In the genomic region with DNA sequence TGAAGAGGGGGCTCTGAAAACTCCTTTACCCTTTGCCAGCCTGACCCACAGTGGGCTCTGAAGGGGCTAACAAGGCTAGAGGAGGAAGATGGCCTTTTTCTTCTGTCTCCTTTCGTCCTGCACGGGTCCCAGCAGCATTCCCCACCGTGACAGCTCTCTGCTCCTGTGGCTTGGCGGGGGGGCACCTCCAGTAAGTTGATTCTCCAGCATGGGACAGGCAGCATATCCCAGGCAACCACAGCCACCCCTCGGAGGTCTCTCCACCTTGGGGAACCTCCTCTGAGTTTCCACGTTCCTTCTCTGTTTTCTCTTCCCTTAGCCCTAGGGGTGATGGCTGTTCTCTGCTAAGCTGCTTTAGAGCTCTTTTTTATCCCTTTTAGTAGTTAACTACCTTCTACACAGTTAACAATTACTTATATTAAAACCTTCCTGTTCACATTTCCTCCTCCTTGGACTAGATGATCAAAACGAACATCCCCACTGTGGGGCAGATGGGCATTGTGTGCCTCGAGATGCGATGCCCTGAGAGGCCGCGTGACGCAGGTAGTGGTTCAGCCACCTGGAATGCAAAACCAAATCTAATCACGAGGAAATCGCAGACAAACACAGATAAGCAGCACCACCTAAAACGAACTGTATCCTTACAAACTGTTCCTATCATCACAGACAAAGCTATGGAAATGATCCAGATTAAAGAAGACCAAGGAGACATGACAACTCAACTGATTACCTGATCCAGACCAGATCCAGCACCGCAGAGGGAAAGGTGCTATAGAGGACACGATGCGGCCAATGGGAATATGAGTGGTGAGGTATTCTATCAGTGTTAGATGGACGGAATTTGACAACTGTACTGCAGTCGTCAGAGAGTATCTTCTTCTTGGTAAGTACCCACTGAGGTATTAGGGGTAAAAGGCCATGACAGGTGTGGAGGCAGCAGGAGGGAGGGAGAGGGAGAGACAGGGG, we compare ENCODE assay signal across 21 cellular contexts. TPM values are rescaled to one million over a fixed set of nuclear protein-coding genes. Genes with fewer than 3 reads are reported as not detected.
DNase-seq lines count a peak whose midpoint lies in the region; ATAC-seq and TF ChIP-seq lines count a peak whose summit lies in the region.
"Had no signal": no experiment of that assay in that cellular context is flagged by ENCODE, and none has a peak within 500 bp of the region (broad histone marks: within the 10 kb centered on the region; RNA-seq: fewer than 3 reads in every experiment).

No MANE protein-coding gene starts in this region.

- DNase-seq in cardiac muscle cell (ENCODE audit: low read depth in 1 of 2, low spot score in 1 of 2): no peak
- DNase-seq in left cardiac atrium: no peak
- no peak for DNase-seq in activated T-helper 1 cell treated with anti-CD3 and anti-CD28 coated beads, Interleukin-12 subunit alpha, Interleukin-12 subunit beta, Interleukin-2, Interleukin-4 antibody, amounts not matched to agents 30 ng/mL and 10 ng/mL and 1 ng/mL, durations not matched to agents 14 hours and 24 hours and 36 hours (ENCODE audit: low spot score)
- no peak for DNase-seq in immature natural killer cell
- no peak for DNase-seq in stimulated activated naive CD4-positive, alpha-beta T cell (lab: John Stamatoyannopoulos, UW)
- DNase-seq: activated CD4-positive, alpha-beta T cell treated with anti-CD3 and anti-CD28 coated beads for 4 hours; COR-L47; DND-41; GOT3; NCI-H1417 treated with DMSO at 0.1 percent for 48 hours; NCI-H524 treated with DMSO at 0.1 percent for 48 hours; RPMI8226; stomach had no signal

- no peak overlapping the region for H3K9ac ChIP-seq in subcutaneous abdominal adipose tissue (ENCODE audit: low read length in 5 of 5)

- peak overlapping the region; percentile 12 for H3K27ac ChIP-seq in cardiac muscle cell
- H3K27ac ChIP-seq in subcutaneous abdominal adipose tissue (ENCODE audit: low read depth, low read length): peak overlapping the region; percentile 65
- H3K27ac ChIP-seq: stomach had no signal

- ATAC-seq in left cardiac atrium (no peak), esophagus mucosa (no peak)
- ATAC-seq: SK-N-SH treated with all-trans-retinoic acid at 6 μM for 48 hours had no signal

- no peak overlapping the region for H3K4me3 Mint-ChIP-seq in activated T-helper 1 cell treated with anti-CD3 and anti-CD28 coated beads, Interleukin-12 subunit alpha, Interleukin-12 subunit beta, Interleukin-2, Interleukin-4 antibody, amounts not matched to agents 30 ng/mL and 10 ng/mL and 1 ng/mL, durations not matched to agents 14 hours and 24 hours and 36 hours
- H3K4me3 Mint-ChIP-seq in immature natural killer cell: no peak overlapping the region
- H3K4me3 Mint-ChIP-seq: type B pancreatic cell had no signal

- intact Hi-C loops in left cardiac atrium (cut with DNase I): no loop called here
- intact Hi-C loops in activated T-helper 1 cell treated with anti-CD3 and anti-CD28 coated beads, Interleukin-12 subunit alpha, Interleukin-12 subunit beta, Interleukin-2, Interleukin-4 antibody, amounts not matched to agents 30 ng/mL and 10 ng/mL and 1 ng/mL, durations not matched to agents 14 hours and 24 hours and 36 hours (cut with micrococcal nuclease): no loop called here

- no peak for TF ChIP-seq CTCF in cardiac muscle cell (IDR thresholded peaks at IDR 0.05; ENCODE audit: low read depth, low read length)

- H3K4me3 ChIP-seq in cardiac muscle cell (no peak overlapping the region), subcutaneous abdominal adipose tissue (ENCODE audit: low read depth in 1 of 5, low read length in 5 of 5) (no peak overlapping the region)
- H3K4me3 ChIP-seq: dorsolateral prefrontal cortex, stomach had no signal

- H3K4me1 ChIP-seq in cardiac muscle cell (ENCODE audit: low read depth) (no peaks in the 10 kb centered on the region), subcutaneous abdominal adipose tissue (ENCODE audit: control insufficient read depth in 5 of 5, insufficient read depth in 5 of 5, low read length in 5 of 5) (peaks cover 0 to 40% (median 24%) of the 10 kb centered on the region in 5 donors)

- no peaks in the 10 kb centered on the region for H3K9me3 Mint-ChIP-seq in activated T-helper 1 cell treated with anti-CD3 and anti-CD28 coated beads, Interleukin-12 subunit alpha, Interleukin-12 subunit beta, Interleukin-2, Interleukin-4 antibody, amounts not matched to agents 30 ng/mL and 10 ng/mL and 1 ng/mL, durations not matched to agents 14 hours and 24 hours and 36 hours
- H3K9me3 Mint-ChIP-seq in immature natural killer cell: peaks cover 0 to 6% (median 2%) of the 10 kb centered on the region in 6 donors
- H3K9me3 Mint-ChIP-seq: IgD-negative memory B cell, type B pancreatic cell had no signal

- peak overlapping the region; percentile 24 for H3K27ac Mint-ChIP-seq in activated T-helper 1 cell treated with anti-CD3 and anti-CD28 coated beads, Interleukin-12 subunit alpha, Interleukin-12 subunit beta, Interleukin-2, Interleukin-4 antibody, amounts not matched to agents 30 ng/mL and 10 ng/mL and 1 ng/mL, durations not matched to agents 14 hours and 24 hours and 36 hours
- H3K27ac Mint-ChIP-seq in immature natural killer cell: peak overlapping the region in 5 of 6 donors; percentile 30 to 78 (median 73)

- H3K36me3 Mint-ChIP-seq in activated T-helper 1 cell treated with anti-CD3 and anti-CD28 coated beads, Interleukin-12 subunit alpha, Interleukin-12 subunit beta, Interleukin-2, Interleukin-4 antibody, amounts not matched to agents 30 ng/mL and 10 ng/mL and 1 ng/mL, durations not matched to agents 14 hours and 24 hours and 36 hours (ENCODE audit: low read depth): peaks cover 52% of the 10 kb centered on the region
- H3K36me3 Mint-ChIP-seq in immature natural killer cell: peaks cover 30 to 45% (median 35%) of the 10 kb centered on the region in 3 donors

- H3K9me3 ChIP-seq in cardiac muscle cell (ENCODE audit: low read depth) (no peaks in the 10 kb centered on the region), subcutaneous abdominal adipose tissue (ENCODE audit: control insufficient read depth in 5 of 5, low read length in 5 of 5) (no peaks in the 10 kb centered on the region)
- H3K9me3 ChIP-seq: stomach had no signal

- no peaks in the 10 kb centered on the region for H3K27me3 ChIP-seq in cardiac muscle cell
- no peaks in the 10 kb centered on the region for H3K27me3 ChIP-seq in subcutaneous abdominal adipose tissue (ENCODE audit: control insufficient read depth in 5 of 5, insufficient read depth in 4 of 5, low read length in 5 of 5)
- H3K27me3 ChIP-seq: dorsolateral prefrontal cortex, stomach had no signal

- H3K36me3 ChIP-seq in cardiac muscle cell: peaks cover 26% of the 10 kb centered on the region
- peaks cover 16 to 57% (median 36%) of the 10 kb centered on the region in 5 donors for H3K36me3 ChIP-seq in subcutaneous abdominal adipose tissue (ENCODE audit: control insufficient read depth in 5 of 5, insufficient read depth in 5 of 5, low read length in 5 of 5)

- peaks cover 30% of the 10 kb centered on the region for H3K4me1 Mint-ChIP-seq in activated T-helper 1 cell treated with anti-CD3 and anti-CD28 coated beads, Interleukin-12 subunit alpha, Interleukin-12 subunit beta, Interleukin-2, Interleukin-4 antibody, amounts not matched to agents 30 ng/mL and 10 ng/mL and 1 ng/mL, durations not matched to agents 14 hours and 24 hours and 36 hours (ENCODE audit: low read depth)
- peaks cover 23 to 38% of the 10 kb centered on the region in 2 donors for H3K4me1 Mint-ChIP-seq in immature natural killer cell

- no peaks in the 10 kb centered on the region for H3K27me3 Mint-ChIP-seq in activated T-helper 1 cell treated with anti-CD3 and anti-CD28 coated beads, Interleukin-12 subunit alpha, Interleukin-12 subunit beta, Interleukin-2, Interleukin-4 antibody, amounts not matched to agents 30 ng/mL and 10 ng/mL and 1 ng/mL, durations not matched to agents 14 hours and 24 hours and 36 hours (ENCODE audit: insufficient read depth)
- H3K27me3 Mint-ChIP-seq in immature natural killer cell (ENCODE audit: low read depth in 3 of 3): peaks cover 8 to 56% (median 9%) of the 10 kb centered on the region in 3 donors
- H3K27me3 Mint-ChIP-seq: IgD-negative memory B cell, type B pancreatic cell had no signal

RNA-seq across cellular contexts. Expression of a gene that starts 27.7 kb away (rescaled TPM):
- total RNA-seq in cardiac muscle cell (302 and 316 TPM in 2 replicates), left cardiac atrium (100 to 1,000 TPM; 143 to 151 TPM), esophagus mucosa (60.8 TPM)
- polyA plus RNA-seq in cardiac muscle cell (411 and 427 TPM in 2 replicates), immature natural killer cell (100 to 1,000 TPM in 2 of 3 donors, 10 to 100 TPM in 1; 96.3 to 145 (median 105) TPM)
- total RNA-seq in activated T-helper 1 cell treated with anti-CD3 and anti-CD28 coated beads, Interleukin-12 subunit alpha, Interleukin-12 subunit beta, Interleukin-2, Interleukin-4 antibody, amounts not matched to agents 30 ng/mL and 10 ng/mL and 1 ng/mL, durations not matched to agents 14 hours and 24 hours and 36 hours: 41.5 and 41.6 TPM in 2 replicates

RNA-seq across cellular contexts. Expression of a gene that starts 48.3 kb away (rescaled TPM):
- 0.63 TPM in 1 of 2 replicates, not detected in the other for total RNA-seq in cardiac muscle cell
- polyA plus RNA-seq in cardiac muscle cell: 0.26 and 0.55 TPM in 2 replicates
- total RNA-seq in left cardiac atrium: 10 to 100 TPM in 1 of 2 donors, 1 to 10 TPM in 1; 6.1 to 14.1 TPM
- total RNA-seq in activated T-helper 1 cell treated with anti-CD3 and anti-CD28 coated beads, Interleukin-12 subunit alpha, Interleukin-12 subunit beta, Interleukin-2, Interleukin-4 antibody, amounts not matched to agents 30 ng/mL and 10 ng/mL and 1 ng/mL, durations not matched to agents 14 hours and 24 hours and 36 hours: 218 and 226 TPM in 2 replicates
- polyA plus RNA-seq in immature natural killer cell: 100 to 1,000 TPM in 1 of 3 donors, 10 to 100 TPM in 2; 84.4 to 127 (median 99.3) TPM
- total RNA-seq in esophagus mucosa: 1.3 TPM
- total RNA-seq: epithelial cell of proximal tubule, M059J had no signal

Comparison
In these comparisons a context has a peak if more than half of its experiments do, and no peak if none do; other contexts are left out.
1. RNA of a gene that starts 48.3 kb away (total RNA-seq): 218 to 226 TPM in activated T-helper 1 cell treated with anti-CD3 and anti-CD28 coated beads, Interleukin-12 subunit alpha, Interleukin-12 subunit beta, Interleukin-2, Interleukin-4 antibody, amounts not matched to agents 30 ng/mL and 10 ng/mL and 1 ng/mL, durations not matched to agents 14 hours and 24 hours and 36 hours; 6.1 to 14.1 TPM in left cardiac atrium, 1.3 TPM in esophagus mucosa (single experiment) and 0.63 TPM in cardiac muscle cell; every median in the first group is over 10 times any median in the second.